In the genomic region with DNA sequence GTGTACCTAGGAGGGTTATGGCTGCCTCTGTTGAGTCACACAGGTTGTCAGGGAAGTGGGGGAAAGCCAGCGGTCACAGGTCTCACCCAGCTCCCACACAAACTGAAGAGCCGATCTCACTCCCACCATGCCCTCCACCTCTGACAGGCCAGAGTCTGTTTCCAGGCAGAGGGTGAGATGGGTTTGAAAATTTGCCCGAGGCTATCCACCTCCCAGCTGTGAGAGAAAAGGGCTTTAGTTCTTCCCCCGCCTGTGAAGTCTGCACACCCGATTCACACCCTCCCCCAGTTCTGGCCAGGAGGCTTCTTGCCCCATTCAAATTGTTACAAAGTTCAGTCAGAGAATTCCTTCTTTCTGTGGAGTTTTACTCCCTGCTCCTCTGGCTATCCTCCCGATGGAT, we compare ENCODE assay signal across 27 cellular contexts.
"Had no signal": no experiment of that assay in that cellular context is flagged by ENCODE, and none has a peak within 500 bp of the region (broad histone marks: within the 10 kb centered on the region; RNA-seq: fewer than 3 reads in every experiment).

No MANE protein-coding gene starts in this region.

- H3K4me3 ChIP-seq: coronary artery, lower lobe of right lung, mucosa of descending colon, pancreas, smooth muscle cell, stomach, thoracic aorta, tibial nerve, upper lobe of right lung, uterus had no signal

- H3K27me3 Mint-ChIP-seq: effector memory CD8-positive, alpha-beta T cell; naive B cell; natural killer cell treated with Interleukin-12 subunit alpha and Interleukin-12 subunit beta and Interleukin-15 and Interleukin-18, amount 100 ng/mL, for 72 hours had no signal

- H3K9me3 ChIP-seq: lower lobe of right lung, neutrophil, pancreas, thoracic aorta, uterus had no signal

- H3K27ac ChIP-seq: coronary artery, lower lobe of right lung, neutrophil, pancreas, stomach, thoracic aorta, tibial nerve, upper lobe of right lung, uterus had no signal

- H3K27ac Mint-ChIP-seq: effector memory CD8-positive, alpha-beta T cell; memory B cell; mesothelial cell of epicardium; naive B cell; natural killer cell treated with Interleukin-12 subunit alpha and Interleukin-12 subunit beta and Interleukin-15 and Interleukin-18, amount 100 ng/mL, for 72 hours; stimulated activated effector memory CD8-positive, alpha-beta T cell treated with anti-CD3 and anti-CD28 coated beads, Interleukin-12 subunit alpha, Interleukin-12 subunit beta, amount 100 ng/mL, for 72 hours had no signal

- ATAC-seq: effector memory CD8-positive, alpha-beta T cell; left colon; left ventricle myocardium superior; lower lobe of right lung; mucosa of descending colon; natural killer cell treated with Interleukin-12 subunit alpha and Interleukin-12 subunit beta and Interleukin-15 and Interleukin-18, amount 100 ng/mL, for 72 hours; pancreas; sciatic nerve; stimulated activated effector memory CD8-positive, alpha-beta T cell treated with anti-CD3 and anti-CD28 coated beads, Interleukin-12 subunit alpha, Interleukin-12 subunit beta, amount 100 ng/mL, for 72 hours; upper lobe of right lung had no signal

- H3K4me1 ChIP-seq: lower lobe of right lung, pancreas, stomach, tibial nerve, upper lobe of right lung, uterus had no signal

- H3K4me2 ChIP-seq: smooth muscle cell had no signal

- H3K36me3 Mint-ChIP-seq: memory B cell; mesothelial cell of epicardium; natural killer cell treated with Interleukin-12 subunit alpha and Interleukin-12 subunit beta and Interleukin-15 and Interleukin-18, amount 100 ng/mL, for 72 hours; stimulated activated effector memory CD8-positive, alpha-beta T cell treated with anti-CD3 and anti-CD28 coated beads, Interleukin-12 subunit alpha, Interleukin-12 subunit beta, amount 100 ng/mL, for 72 hours had no signal

- H3K36me3 ChIP-seq: lower lobe of right lung, neutrophil, pancreas, stomach, thoracic aorta, tibial nerve, upper lobe of right lung, uterus had no signal

- H3K4me3 Mint-ChIP-seq: effector memory CD8-positive, alpha-beta T cell; memory B cell; mesothelial cell of epicardium; naive B cell; natural killer cell treated with Interleukin-12 subunit alpha and Interleukin-12 subunit beta and Interleukin-15 and Interleukin-18, amount 100 ng/mL, for 72 hours; neural crest cell; stimulated activated effector memory CD8-positive, alpha-beta T cell treated with anti-CD3 and anti-CD28 coated beads, Interleukin-12 subunit alpha, Interleukin-12 subunit beta, amount 100 ng/mL, for 72 hours had no signal

- H3K27me3 ChIP-seq: neutrophil, pancreas, stomach, tibial nerve, upper lobe of right lung, uterus had no signal

- DNase-seq: dermis blood vessel endothelial cell; effector memory CD8-positive, alpha-beta T cell; kidney glomerular epithelial cell; left ventricle myocardium superior; lower lobe of right lung; mucosa of descending colon; naive B cell; stimulated activated CD4-positive, alpha-beta T cell treated with anti-CD3 and anti-CD28 coated beads, Interleukin-12 subunit alpha, Interleukin-12 subunit beta, amount 100 ng/mL, for 4 hours; stimulated activated CD4-positive, alpha-beta T cell treated with anti-CD3 and anti-CD28 coated beads, Interleukin-2, amount 100 ng/mL, for 24 hours; stimulated activated CD4-positive, alpha-beta T cell treated with anti-CD3 and anti-CD28 coated beads, Interleukin-4, amount 100 ng/mL, for 24 hours; stimulated activated naive CD4-positive, alpha-beta T cell treated with Interleukin-2 at 50 U/mL for 16 hours; stomach; upper lobe of right lung; uterus had no signal

- H3K4me1 Mint-ChIP-seq: memory B cell; naive B cell; stimulated activated effector memory CD8-positive, alpha-beta T cell treated with anti-CD3 and anti-CD28 coated beads, Interleukin-12 subunit alpha, Interleukin-12 subunit beta, amount 100 ng/mL, for 72 hours had no signal
